Comparison of ENCODE assay signal across 8 cellular contexts in genomic region chr15:69462030-69462492, GRCh38.
DNase-seq lines count a peak whose midpoint lies in the region; ATAC-seq and TF ChIP-seq lines count a peak whose summit lies in the region.

No MANE protein-coding gene starts in this region.

- no peaks in the 10 kb centered on the region for H3K9me3 ChIP-seq in muscle layer of colon (ENCODE audit: low read length)

- TF ChIP-seq CTCF in GM12875 (IDR thresholded peaks at IDR 0.05; ENCODE audit: borderline replicate concordance, insufficient read depth, low read depth, low read length): no peak
- no peak for TF ChIP-seq CTCF in coronary artery (IDR thresholded peaks at IDR 0.05)

- peak overlapping the region; percentile 77 to 91 for H3K27ac ChIP-seq in coronary artery
- H3K27ac ChIP-seq in muscle layer of colon (ENCODE audit: low read depth, low read length): peak overlapping the region; percentile 55

- H3K4me1 ChIP-seq in muscle layer of colon (ENCODE audit: insufficient read depth, low read length): peaks cover 37% of the 10 kb centered on the region

- no peak overlapping the region for H3K9ac ChIP-seq in muscle layer of colon (ENCODE audit: low read length)

- H3K36me3 ChIP-seq in muscle layer of colon (ENCODE audit: insufficient read depth, low read length): peaks cover 5% of the 10 kb centered on the region

- DNase-seq in LoVo (ENCODE audit: low spot score) (peak; percentile 41), coronary artery (ENCODE audit: low spot score) (no peak), NCI-H1048 (lab: John Stamatoyannopoulos, UW) (no peak)
- DNase-seq in stimulated activated CD4-positive, alpha-beta T cell treated with anti-CD3 and anti-CD28 coated beads, Interleukin-4, amount 100 ng/mL, for 1 hour: no peak

- H3K27me3 ChIP-seq in muscle layer of colon (ENCODE audit: control insufficient read depth in 1 of 2, insufficient read depth in 2 of 2, low read length in 2 of 2): no peaks in the 10 kb centered on the region

- ATAC-seq in GM21825 (IDR thresholded peaks at IDR 0.05; ENCODE audit: unreplicated experiment): no peak
- no peak for ATAC-seq in GM21576 (IDR thresholded peaks at IDR 0.05; ENCODE audit: unreplicated experiment)

- H3K4me3 ChIP-seq in GM12875 (ENCODE audit: low read depth, low read length): peak overlapping the region; percentile 44
- H3K4me3 ChIP-seq in coronary artery: peak overlapping the region; percentile 74
- peak overlapping the region; percentile 65 to 89 for H3K4me3 ChIP-seq in muscle layer of colon (ENCODE audit: low read depth in 1 of 2, low read length in 2 of 2)
